26 cellular contexts compared by ENCODE assay signal in genomic region chr3:95341314-95341713, GRCh38.
DNase-seq lines count a peak whose midpoint lies in the region; ATAC-seq and TF ChIP-seq lines count a peak whose summit lies in the region.
"Had no signal": no experiment of that assay in that cellular context is flagged by ENCODE, and none has a peak within 500 bp of the region (broad histone marks: within the 10 kb centered on the region; RNA-seq: fewer than 3 reads in every experiment).

No MANE protein-coding gene starts in this region.

- no peaks in the 10 kb centered on the region for H3K27me3 ChIP-seq in liver (ENCODE audit: control insufficient read depth in 4 of 4, insufficient read depth in 4 of 4, low read length in 3 of 4)
- H3K27me3 ChIP-seq: BLaER1, thyroid gland had no signal

- H3K27ac ChIP-seq in liver (ENCODE audit: low read depth in 1 of 2, low read length in 2 of 2): no peak overlapping the region
- H3K27ac ChIP-seq: BLaER1, ovary, thyroid gland had no signal

- no peaks in the 10 kb centered on the region for H3K9me3 ChIP-seq in liver (ENCODE audit: control insufficient read depth in 4 of 4, low read length in 3 of 4)
- H3K9me3 ChIP-seq: BLaER1, HAP-1, ovary, thyroid gland had no signal

- H3K4me3 ChIP-seq in epithelial cell of proximal tubule (ENCODE audit: low read depth, low read length): no peak overlapping the region
- H3K4me3 ChIP-seq in liver (ENCODE audit: low read depth in 1 of 3, low read length in 3 of 3): no peak overlapping the region
- H3K4me3 ChIP-seq: BLaER1, HAP-1, ovary, thyroid gland had no signal

- peaks cover 0 to 7% (median 3%) of the 10 kb centered on the region in 4 donors for H3K4me1 ChIP-seq in liver (ENCODE audit: control insufficient read depth in 4 of 4, insufficient read depth in 4 of 4, low read length in 3 of 4)
- H3K4me1 ChIP-seq: BLaER1, HAP-1, thyroid gland had no signal

- no peaks in the 10 kb centered on the region for H3K36me3 ChIP-seq in liver (ENCODE audit: control insufficient read depth in 4 of 4, insufficient read depth in 3 of 4, low read depth in 1 of 4, low read length in 3 of 4)
- H3K36me3 ChIP-seq: BLaER1, HAP-1, ovary, thyroid gland had no signal

- ATAC-seq in HG02970 (IDR thresholded peaks at IDR 0.05; ENCODE audit: low FRiP score, unreplicated experiment): no peak
- ATAC-seq: activated CD4-positive, CD25-positive, alpha-beta regulatory T cell treated with anti-CD3 and anti-CD28 coated beads, Interleukin-2, amount 50 U/mL, for 24 hours had no signal

- H3K9ac ChIP-seq in liver (ENCODE audit: low read depth in 1 of 2, low read length in 2 of 2): no peak overlapping the region
- H3K9ac ChIP-seq: BLaER1 had no signal

- peak in 1 of 2 donors; percentile 9 for TF ChIP-seq RAD21 in liver (IDR thresholded peaks at IDR 0.05)

- 29% methylated on average over 8 of the region's 8 CpGs for WGBS in liver

- peak; percentile 2 for DNase-seq in LoVo (ENCODE audit: low spot score)
- peak; percentile 63 for DNase-seq in epithelial cell of proximal tubule (ENCODE audit: low read depth)
- no peak for DNase-seq in retina
- no peak for DNase-seq in occipital lobe (lab: John Stamatoyannopoulos, UW)
- DNase-seq in cerebellar cortex (ENCODE audit: low spot score): no peak
- DNase-seq: activated CD4-positive, alpha-beta T cell treated with anti-CD3 and anti-CD28 coated beads, Interleukin-2, amount 50 U/mL, for 48 hours; activated naive CD4-positive, alpha-beta T cell treated with anti-CD3 and anti-CD28 coated beads for 36 hours; central memory CD4-positive, alpha-beta T cell; DND-41; GF-D8; islet precursor cell; mammary epithelial cell; NCI-H1092; NCI-H1930; NCI-H2171 treated with DMSO at 0.1 percent for 48 hours; NCI-H524 treated with DMSO at 0.1 percent for 48 hours; nephron progenitor cell; ovary; SHP77 treated with DMSO at 0.1 percent for 48 hours; stimulated activated CD4-positive, alpha-beta T cell treated with anti-CD3 and anti-CD28 coated beads, Interleukin-4, amount 100 ng/mL, for 24 hours; thyroid gland had no signal

- TF ChIP-seq CTCF in epithelial cell of proximal tubule (conservative IDR thresholded peaks at IDR 0.05; ENCODE audit: low read depth, low read length) (peak; percentile 16), liver (IDR thresholded peaks at IDR 0.05; ENCODE audit: low read depth, low read length, missing input control) (no peak)

TF ChIP-seq in liver, 16 proteins besides CTCF, POLR2A, EP300 and RAD21:
- TF ChIP-seq RXRA (IDR thresholded peaks at IDR 0.05) (peak in 1 of 2 donors; percentile 36), FOXA2 (IDR thresholded peaks at IDR 0.05) (peak; percentile 48), TAF1 (conservative IDR thresholded peaks at IDR 0.05) (no peak), HNF4G (IDR thresholded peaks at IDR 0.05) (no peak), FOXA1 (IDR thresholded peaks at IDR 0.05) (peak; percentile 41)

Comparison
In these comparisons a context has a peak if more than half of its experiments do, and no peak if none do; other contexts are left out.
1. DNase-seq: peak in LoVo (single experiment) and epithelial cell of proximal tubule (single experiment); none in retina (single experiment), occipital lobe (single experiment) and cerebellar cortex (single experiment).